ENCODE assay signal across 8 cellular contexts in the genomic region with DNA sequence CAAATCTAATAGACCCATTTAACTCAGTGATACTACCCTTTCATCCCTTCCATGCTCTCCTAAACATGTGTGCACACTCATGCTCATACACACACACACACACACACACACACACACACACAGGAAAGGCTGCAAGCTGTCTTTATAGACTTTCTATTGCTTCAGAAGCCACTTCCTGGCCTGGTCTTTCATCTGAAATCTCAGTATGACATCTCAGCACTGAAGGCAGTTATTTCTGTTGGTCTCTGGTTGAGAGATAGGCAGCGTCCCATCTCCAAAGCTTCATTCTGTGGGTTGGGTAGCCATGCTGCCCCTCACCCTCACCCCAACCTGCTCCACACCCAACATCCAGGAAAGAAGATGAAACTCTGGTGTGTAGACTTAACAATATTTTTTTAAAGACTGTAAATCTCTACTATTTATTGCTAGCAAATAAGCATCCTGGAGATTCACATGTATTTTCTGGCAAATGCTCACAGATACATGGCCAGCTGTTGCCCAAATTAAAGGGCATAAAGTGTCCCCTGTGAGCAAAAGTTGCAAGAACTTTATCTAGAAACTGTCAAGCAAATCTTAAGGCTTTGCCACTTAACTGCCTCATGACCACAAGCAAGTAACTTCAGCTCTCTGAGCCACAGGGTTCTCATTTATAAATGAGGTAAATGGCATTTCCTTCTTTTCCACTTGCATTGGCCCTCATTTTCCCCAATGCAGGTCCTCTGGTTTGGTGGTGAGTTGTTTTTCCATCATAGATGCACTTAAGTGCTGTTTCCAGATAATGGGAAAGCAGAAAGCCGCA.
A peak's percentile ranks its signal among the peaks of the same experiment; 100 is the strongest.
DNase-seq lines count a peak whose midpoint lies in the region; ATAC-seq and TF ChIP-seq lines count a peak whose summit lies in the region.
"Had no signal": no experiment of that assay in that cellular context is flagged by ENCODE, and none has a peak within 500 bp of the region (broad histone marks: within the 10 kb centered on the region; RNA-seq: fewer than 3 reads in every experiment).

No MANE protein-coding gene starts in this region.

- intact Hi-C loops in gastrocnemius medialis (cut with DNase I; ENCODE audit: low total_unique reads) = no loop called here

- H3K4me3 ChIP-seq in NB4 (ENCODE audit: low read depth, low read length) (no peak overlapping the region), gastrocnemius medialis (no peak overlapping the region)
- H3K4me3 ChIP-seq: lung had no signal

- H3K9me3 Mint-ChIP-seq in stimulated activated memory B cell treated with anti-CD40 and anti-IgM and Interleukin-4, amounts not matched to agents 10 μg/mL and 1 μg/mL and 100 μg/mL, for 72 hours = no peaks in the 10 kb centered on the region

- ATAC-seq in GM21529 (IDR thresholded peaks at IDR 0.05; ENCODE audit: unreplicated experiment) (peak; percentile 84), gastrocnemius medialis (no peak)
- peak; percentile 47 for ATAC-seq in stimulated activated memory B cell treated with anti-CD40 and anti-IgM and Interleukin-4, amounts not matched to agents 10 μg/mL and 1 μg/mL and 100 μg/mL, for 72 hours

- no peaks in the 10 kb centered on the region for H3K36me3 Mint-ChIP-seq in stimulated activated memory B cell treated with anti-CD40 and anti-IgM and Interleukin-4, amounts not matched to agents 10 μg/mL and 1 μg/mL and 100 μg/mL, for 72 hours

- no peak overlapping the region for H3K27ac ChIP-seq in gastrocnemius medialis

- in situ Hi-C loops in gastrocnemius medialis (cut with MboI; ENCODE audit: low sequenced_read_pairs in 4 of 4) = no loop called here

- no peaks in the 10 kb centered on the region for H3K4me1 ChIP-seq in gastrocnemius medialis

- TF ChIP-seq POLR2A in NB4 (IDR thresholded peaks at IDR 0.05; ENCODE audit: extremely low read depth, insufficient read length) (no peak), gastrocnemius medialis (IDR thresholded peaks at IDR 0.05) (no peak)

- peaks cover 4% of the 10 kb centered on the region for H3K4me1 Mint-ChIP-seq in stimulated activated memory B cell treated with anti-CD40 and anti-IgM and Interleukin-4, amounts not matched to agents 10 μg/mL and 1 μg/mL and 100 μg/mL, for 72 hours

- no peaks in the 10 kb centered on the region for H3K9me3 ChIP-seq in gastrocnemius medialis

- H3K27me3 ChIP-seq in gastrocnemius medialis = no peaks in the 10 kb centered on the region

- H3K4me3 Mint-ChIP-seq in stimulated activated memory B cell treated with anti-CD40 and anti-IgM and Interleukin-4, amounts not matched to agents 10 μg/mL and 1 μg/mL and 100 μg/mL, for 72 hours = no peak overlapping the region

- TF ChIP-seq CTCF in NB4 (IDR thresholded peaks at IDR 0.05; ENCODE audit: low read depth, low read length) (no peak), gastrocnemius medialis (IDR thresholded peaks at IDR 0.05 in 4 of 5, conservative IDR thresholded peaks at IDR 0.05 in 1 of 5) (no peak)

- H3K27me3 Mint-ChIP-seq in stimulated activated memory B cell treated with anti-CD40 and anti-IgM and Interleukin-4, amounts not matched to agents 10 μg/mL and 1 μg/mL and 100 μg/mL, for 72 hours = no peaks in the 10 kb centered on the region

- no peak overlapping the region for H3K27ac Mint-ChIP-seq in stimulated activated memory B cell treated with anti-CD40 and anti-IgM and Interleukin-4, amounts not matched to agents 10 μg/mL and 1 μg/mL and 100 μg/mL, for 72 hours

- no peaks in the 10 kb centered on the region for H3K36me3 ChIP-seq in gastrocnemius medialis

- DNase-seq in NB4 (ENCODE audit: low read depth) = peak; percentile 86
- DNase-seq in activated T-helper 9 cell treated with anti-CD3 and anti-CD28 coated beads, Interleukin-2, amount 50 U/mL, for 16 hours (ENCODE audit: low read depth) = peak; percentile 3
- DNase-seq in DMS79 (lab: John Stamatoyannopoulos, UW) = no peak
- DNase-seq in NCI-H1048 (lab: John Stamatoyannopoulos, UW) = no peak
- no peak for DNase-seq in gastrocnemius medialis

Comparison
In these comparisons a context has a peak if more than half of its experiments do, and no peak if none do; other contexts are left out.
1. ATAC-seq: peak in GM21529 (single experiment) and stimulated activated memory B cell treated with anti-CD40 and anti-IgM and Interleukin-4, amounts not matched to agents 10 μg/mL and 1 μg/mL and 100 μg/mL, for 72 hours (single experiment); none in gastrocnemius medialis (0 of 2).
2. DNase-seq: peak in NB4 (single experiment) and activated T-helper 9 cell treated with anti-CD3 and anti-CD28 coated beads, Interleukin-2, amount 50 U/mL, for 16 hours (single experiment); none in DMS79 (single experiment), NCI-H1048 (single experiment) and gastrocnemius medialis (0 of 2).